In genomic region chr10:33336606-33337334, GRCh38 we compare ENCODE assay signal across 10 cellular contexts. TPM values are rescaled to one million over a fixed set of nuclear protein-coding genes. Genes with fewer than 3 reads are reported as not detected.
DNase-seq lines count a peak whose midpoint lies in the region; ATAC-seq, FAIRE-seq and TF ChIP-seq lines count a peak whose summit lies in the region.
"Had no signal": no experiment of that assay in that cellular context is flagged by ENCODE, and none has a peak within 500 bp of the region (broad histone marks: within the 10 kb centered on the region; RNA-seq: fewer than 3 reads in every experiment).

No MANE protein-coding gene starts in this region.

- H3K4me3 ChIP-seq in epithelial cell of esophagus (ENCODE audit: low read length): peak overlapping the region; percentile 59
- H3K4me3 ChIP-seq in mesodermal cell (ENCODE audit: extremely low read depth, insufficient read depth, low read length, poor library complexity, severe bottlenecking): peak overlapping the region; percentile 91

- CTCF ChIA-PET in RWPE1 (lab: Yijun Ruan, JAX): interaction anchor here (0.5 to 0.7 kb wide), 7 partner anchors 15 to 955 kb away, joined by 3 to 4 read pairs (median 3); no protein-coding TSS in a partner anchor

- 0 to 1% methylated on average over 44 to 50 of the region's 66 CpGs for WGBS in mesodermal cell (ENCODE audit: insufficient coverage in 2 of 2), 2 experiments

- H3K27ac ChIP-seq in RWPE1: peak overlapping the region; percentile 94
- H3K27ac ChIP-seq in mesodermal cell (ENCODE audit: low read depth, low read length, severe bottlenecking): peak overlapping the region; percentile 41

- no peaks in the 10 kb centered on the region for H3K36me3 ChIP-seq in mesodermal cell (ENCODE audit: control insufficient read depth, insufficient read depth, low read length)

- no peak for ATAC-seq in HG03432 (IDR thresholded peaks at IDR 0.05; ENCODE audit: unreplicated experiment)

- TF ChIP-seq CTCF in RWPE1 (conservative IDR thresholded peaks at IDR 0.05; ENCODE audit: low read depth) (no peak), epithelial cell of esophagus (IDR thresholded peaks at IDR 0.05; ENCODE audit: insufficient read depth, low read depth, low read length, missing control alignments) (no peak)

- no peaks in the 10 kb centered on the region for H3K9me3 ChIP-seq in mesodermal cell (ENCODE audit: control insufficient read depth, low read length)

- DNase-seq in NCI-H1417 (lab: John Stamatoyannopoulos, UW) (peak in 2 of 3 experiments; percentile 48 to 59), NCI-H1417 treated with DMSO at 0.1 percent for 48 hours (lab: John Stamatoyannopoulos, UW) (no peak), RWPE1 (ENCODE audit: low spot score) (peak; percentile 30), epithelial cell of esophagus (ENCODE audit: low read depth) (no peak), urothelium cell line (ENCODE audit: low spot score) (peak; percentile 17), OCI-M2 (lab: John Stamatoyannopoulos, UW; ENCODE audit: unreplicated experiment) (no peak)
- DNase-seq: activated B cell treated with CpG ODN at 0.5 μM for 24 hours, DND-41 had no signal

- no peaks in the 10 kb centered on the region for H3K4me1 ChIP-seq in mesodermal cell (ENCODE audit: control insufficient read depth, insufficient read depth, low read length, poor library complexity, severe bottlenecking)

- FAIRE-seq in urothelium cell line (lab: Jason Lieb, UNC): no peak

- POLR2A ChIA-PET in RWPE1 (lab: Yijun Ruan, JAX; ENCODE audit: low non-redundant PET): no interaction called here

RNA-seq across cellular contexts. Expression of gene NRP1, which starts 2.3 kb away (rescaled TPM):
- polyA plus RNA-seq in mesodermal cell (2013, experiment 1 of 2): 131 TPM
- polyA plus RNA-seq in mesodermal cell (2013, experiment 2 of 2): 119 TPM

Comparison
In these comparisons a context has a peak if more than half of its experiments do, and no peak if none do; other contexts are left out.
1. DNase-seq: peak in NCI-H1417 (2 of 3), RWPE1 (single experiment) and urothelium cell line (single experiment); none in NCI-H1417 treated with DMSO at 0.1 percent for 48 hours (single experiment), epithelial cell of esophagus (single experiment) and OCI-M2 (single experiment).